10 cellular contexts compared by ENCODE assay signal in genomic region chr3:189288348-189289235, GRCh38.
DNase-seq lines count a peak whose midpoint lies in the region; ATAC-seq, FAIRE-seq and TF ChIP-seq lines count a peak whose summit lies in the region.
"Had no signal": no experiment of that assay in that cellular context is flagged by ENCODE, and none has a peak within 500 bp of the region (broad histone marks: within the 10 kb centered on the region; RNA-seq: fewer than 3 reads in every experiment).

No MANE protein-coding gene starts in this region.

- no peaks in the 10 kb centered on the region for H3K79me2 ChIP-seq in keratinocyte (ENCODE audit: control insufficient read depth, insufficient read depth, low read length)

- H3K4me2 ChIP-seq in keratinocyte (ENCODE audit: control insufficient read depth, extremely low read depth, insufficient read depth, low read depth, low read length): no peak overlapping the region
- H3K4me2 ChIP-seq: A549 had no signal

- FAIRE-seq in keratinocyte (lab: Jason Lieb, UNC): peak; percentile 48
- FAIRE-seq: A549 had no signal

- DNase-seq in activated CD4-positive, alpha-beta T cell treated with anti-CD3 and anti-CD28 coated beads, Interleukin-2, amount 10 ng/mL, durations not matched to agents 24 days and 14 days: no peak
- no peak for DNase-seq in activated CD4-positive, alpha-beta T cell treated with anti-CD3 and anti-CD28 coated beads for 48 hours
- DNase-seq in keratinocyte (ENCODE audit: low read depth, low spot score) (no peak), right cardiac atrium (no peak), NCI-H526 (lab: John Stamatoyannopoulos, UW) (no peak), NCI-H69 (lab: John Stamatoyannopoulos, UW) (no peak)
- DNase-seq: tibial artery had no signal

- peak overlapping the region; percentile 70 for H3K27ac Mint-ChIP-seq in activated CD4-positive, alpha-beta T cell treated with anti-CD3 and anti-CD28 coated beads, Interleukin-2, amount 10 ng/mL, durations not matched to agents 24 days and 14 days

- no peak overlapping the region for H2AFZ ChIP-seq in keratinocyte (ENCODE audit: control insufficient read depth, low read length)

- WGBS in right cardiac atrium: 73% methylated on average over 7 of the region's 7 CpGs

- no peaks in the 10 kb centered on the region for H4K20me1 ChIP-seq in keratinocyte (ENCODE audit: control insufficient read depth, extremely low read depth, insufficient read depth, low read length)

- H3K4me1 Mint-ChIP-seq in activated CD4-positive, alpha-beta T cell treated with anti-CD3 and anti-CD28 coated beads, Interleukin-2, amount 10 ng/mL, durations not matched to agents 24 days and 14 days: peaks cover 26% of the 10 kb centered on the region

- dilution Hi-C loops in keratinocyte (cut with MboI; ENCODE audit: extremely low pct_ligation_motif_present, low sequenced_read_pairs): no loop called here

- TF ChIP-seq CTCF in keratinocyte (optimal IDR thresholded peaks at IDR 0.05 in 1 of 3, IDR thresholded peaks at IDR 0.05 in 1 of 3, conservative IDR thresholded peaks at IDR 0.05 in 1 of 3; ENCODE audit: extremely low read depth in 1 of 3, insufficient read depth in 2 of 3, low read length in 3 of 3): no peak

- H3K4me1 ChIP-seq in keratinocyte (ENCODE audit: control insufficient read depth, extremely low read depth, insufficient read depth, low read length) (peaks cover 11% of the 10 kb centered on the region), right cardiac atrium (ENCODE audit: control insufficient read depth, insufficient read depth, low read length) (no peaks in the 10 kb centered on the region)

- H3K4me3 Mint-ChIP-seq in activated CD4-positive, alpha-beta T cell treated with anti-CD3 and anti-CD28 coated beads, Interleukin-2, amount 10 ng/mL, durations not matched to agents 24 days and 14 days: peak overlapping the region; percentile 6

- H3K9me3 Mint-ChIP-seq in activated CD4-positive, alpha-beta T cell treated with anti-CD3 and anti-CD28 coated beads, Interleukin-2, amount 10 ng/mL, durations not matched to agents 24 days and 14 days: peaks cover 5% of the 10 kb centered on the region

- no peak overlapping the region for H3K9ac ChIP-seq in keratinocyte (ENCODE audit: control insufficient read depth, extremely low read depth, insufficient read depth, low read length)

- no peaks in the 10 kb centered on the region for H3K27me3 ChIP-seq in keratinocyte (ENCODE audit: control insufficient read depth, extremely low read depth, insufficient read depth, low read length)
- H3K27me3 ChIP-seq in right cardiac atrium (ENCODE audit: control insufficient read depth, insufficient read depth): no peaks in the 10 kb centered on the region
- H3K27me3 ChIP-seq: tibial artery had no signal

- peak; percentile 93 for ATAC-seq in GM21576 (IDR thresholded peaks at IDR 0.05; ENCODE audit: unreplicated experiment)
- peak; percentile 94 for ATAC-seq in HG03196 (IDR thresholded peaks at IDR 0.05; ENCODE audit: unreplicated experiment)
- no peak for ATAC-seq in right cardiac atrium
- ATAC-seq: A549 had no signal

- intact Hi-C loops in activated CD4-positive, alpha-beta T cell treated with anti-CD3 and anti-CD28 coated beads, Interleukin-2, amount 10 ng/mL, durations not matched to agents 24 days and 14 days (cut with micrococcal nuclease): loop anchor here (1.0 to 2.0 kb wide), 5 partner anchors 10 to 43 kb away; no protein-coding TSS in a partner anchor
- intact Hi-C loops in right cardiac atrium (cut with DNase I): no loop called here

- H3K9me3 ChIP-seq in keratinocyte (ENCODE audit: control insufficient read depth, low read depth, low read length): no peaks in the 10 kb centered on the region
- no peaks in the 10 kb centered on the region for H3K9me3 ChIP-seq in right cardiac atrium (ENCODE audit: control insufficient read depth, low read length)
- H3K9me3 ChIP-seq: A549, tibial artery had no signal

- H3K27me3 Mint-ChIP-seq in activated CD4-positive, alpha-beta T cell treated with anti-CD3 and anti-CD28 coated beads, Interleukin-2, amount 10 ng/mL, durations not matched to agents 24 days and 14 days: no peaks in the 10 kb centered on the region

- H3K27ac ChIP-seq in keratinocyte (ENCODE audit: control insufficient read depth, insufficient read depth, low read length): no peak overlapping the region
- H3K27ac ChIP-seq in right cardiac atrium (ENCODE audit: low read length): no peak overlapping the region
- H3K27ac ChIP-seq: A549, tibial artery had no signal

- H3K9me1 ChIP-seq in keratinocyte (ENCODE audit: control insufficient read depth, extremely low read depth, insufficient read depth, low read length): no peaks in the 10 kb centered on the region

- H3K36me3 ChIP-seq in keratinocyte (ENCODE audit: control insufficient read depth in 2 of 2, extremely low read depth in 1 of 2, insufficient read depth in 2 of 2, low read length in 2 of 2): no peaks in the 10 kb centered on the region
- H3K36me3 ChIP-seq: tibial artery had no signal

- no peaks in the 10 kb centered on the region for H3K36me3 Mint-ChIP-seq in activated CD4-positive, alpha-beta T cell treated with anti-CD3 and anti-CD28 coated beads, Interleukin-2, amount 10 ng/mL, durations not matched to agents 24 days and 14 days (ENCODE audit: low read depth)

- no peak overlapping the region for H3K4me3 ChIP-seq in keratinocyte (ENCODE audit: control insufficient read depth in 2 of 3, extremely low read depth in 1 of 3, insufficient read depth in 2 of 3, low read depth in 1 of 3, low read length in 3 of 3)
- no peak overlapping the region for H3K4me3 ChIP-seq in right cardiac atrium (ENCODE audit: low read length)
- H3K4me3 ChIP-seq: A549, tibial artery had no signal

Comparison
In these comparisons a context has a peak if more than half of its experiments do, and no peak if none do; other contexts are left out.
1. ATAC-seq: peak in GM21576 (single experiment) and HG03196 (single experiment); none in right cardiac atrium (0 of 2).